Comparison of ENCODE assay signal across 1 cellular context in the genomic region with DNA sequence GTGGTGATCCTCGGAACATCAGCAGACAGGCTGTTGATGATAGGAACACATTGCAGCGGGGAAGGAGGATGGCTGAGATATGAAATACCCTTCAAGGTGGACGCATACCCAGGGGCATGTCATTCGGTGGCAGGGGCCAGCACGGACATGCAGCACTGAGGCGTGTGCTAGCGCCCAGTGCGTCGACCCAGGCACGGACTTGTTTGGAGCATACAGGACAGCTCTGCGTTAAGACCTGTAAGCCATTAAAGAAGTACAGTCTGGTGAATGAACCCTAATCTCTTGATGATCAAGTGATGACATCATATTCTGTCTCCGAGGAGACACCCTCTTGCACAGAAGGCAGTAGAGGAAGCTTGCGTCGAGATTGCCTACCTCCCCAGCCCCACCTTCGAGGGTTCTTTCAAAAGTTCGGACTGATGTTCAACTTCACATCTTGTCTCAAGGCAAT.
A peak's percentile ranks its signal among the peaks of the same experiment; 100 is the strongest.
TF ChIP-seq lines count a peak whose summit lies in the region.

No MANE protein-coding gene starts in this region.

TF ChIP-seq in HepG2, 621 proteins besides CTCF, POLR2A, EP300 and RAD21 (continued from another document):
- TF ChIP-seq, protein P1, sequence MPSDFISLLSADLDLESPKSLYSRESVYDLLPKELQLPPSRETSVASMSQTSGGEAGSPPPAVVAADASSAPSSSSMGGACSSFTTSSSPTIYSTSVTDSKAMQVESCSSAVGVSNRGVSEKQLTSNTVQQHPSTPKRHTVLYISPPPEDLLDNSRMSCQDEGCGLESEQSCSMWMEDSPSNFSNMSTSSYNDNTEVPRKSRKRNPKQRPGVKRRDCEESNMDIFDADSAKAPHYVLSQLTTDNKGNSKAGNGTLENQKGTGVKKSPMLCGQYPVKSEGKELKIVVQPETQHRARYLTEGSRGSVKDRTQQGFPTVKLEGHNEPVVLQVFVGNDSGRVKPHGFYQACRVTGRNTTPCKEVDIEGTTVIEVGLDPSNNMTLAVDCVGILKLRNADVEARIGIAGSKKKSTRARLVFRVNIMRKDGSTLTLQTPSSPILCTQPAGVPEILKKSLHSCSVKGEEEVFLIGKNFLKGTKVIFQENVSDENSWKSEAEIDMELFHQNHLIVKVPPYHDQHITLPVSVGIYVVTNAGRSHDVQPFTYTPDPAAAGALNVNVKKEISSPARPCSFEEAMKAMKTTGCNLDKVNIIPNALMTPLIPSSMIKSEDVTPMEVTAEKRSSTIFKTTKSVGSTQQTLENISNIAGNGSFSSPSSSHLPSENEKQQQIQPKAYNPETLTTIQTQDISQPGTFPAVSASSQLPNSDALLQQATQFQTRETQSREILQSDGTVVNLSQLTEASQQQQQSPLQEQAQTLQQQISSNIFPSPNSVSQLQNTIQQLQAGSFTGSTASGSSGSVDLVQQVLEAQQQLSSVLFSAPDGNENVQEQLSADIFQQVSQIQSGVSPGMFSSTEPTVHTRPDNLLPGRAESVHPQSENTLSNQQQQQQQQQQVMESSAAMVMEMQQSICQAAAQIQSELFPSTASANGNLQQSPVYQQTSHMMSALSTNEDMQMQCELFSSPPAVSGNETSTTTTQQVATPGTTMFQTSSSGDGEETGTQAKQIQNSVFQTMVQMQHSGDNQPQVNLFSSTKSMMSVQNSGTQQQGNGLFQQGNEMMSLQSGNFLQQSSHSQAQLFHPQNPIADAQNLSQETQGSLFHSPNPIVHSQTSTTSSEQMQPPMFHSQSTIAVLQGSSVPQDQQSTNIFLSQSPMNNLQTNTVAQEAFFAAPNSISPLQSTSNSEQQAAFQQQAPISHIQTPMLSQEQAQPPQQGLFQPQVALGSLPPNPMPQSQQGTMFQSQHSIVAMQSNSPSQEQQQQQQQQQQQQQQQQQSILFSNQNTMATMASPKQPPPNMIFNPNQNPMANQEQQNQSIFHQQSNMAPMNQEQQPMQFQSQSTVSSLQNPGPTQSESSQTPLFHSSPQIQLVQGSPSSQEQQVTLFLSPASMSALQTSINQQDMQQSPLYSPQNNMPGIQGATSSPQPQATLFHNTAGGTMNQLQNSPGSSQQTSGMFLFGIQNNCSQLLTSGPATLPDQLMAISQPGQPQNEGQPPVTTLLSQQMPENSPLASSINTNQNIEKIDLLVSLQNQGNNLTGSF (CRISPR knock-in tag; IDR thresholded peaks at IDR 0.05) = no peak
- TF ChIP-seq ZNF263 (CRISPR knock-in tag; IDR thresholded peaks at IDR 0.05) = no peak
- no peak for TF ChIP-seq POLR2AphosphoS5 (IDR thresholded peaks at IDR 0.05; ENCODE audit: low read depth, low read length)
- TF ChIP-seq, protein P2, sequence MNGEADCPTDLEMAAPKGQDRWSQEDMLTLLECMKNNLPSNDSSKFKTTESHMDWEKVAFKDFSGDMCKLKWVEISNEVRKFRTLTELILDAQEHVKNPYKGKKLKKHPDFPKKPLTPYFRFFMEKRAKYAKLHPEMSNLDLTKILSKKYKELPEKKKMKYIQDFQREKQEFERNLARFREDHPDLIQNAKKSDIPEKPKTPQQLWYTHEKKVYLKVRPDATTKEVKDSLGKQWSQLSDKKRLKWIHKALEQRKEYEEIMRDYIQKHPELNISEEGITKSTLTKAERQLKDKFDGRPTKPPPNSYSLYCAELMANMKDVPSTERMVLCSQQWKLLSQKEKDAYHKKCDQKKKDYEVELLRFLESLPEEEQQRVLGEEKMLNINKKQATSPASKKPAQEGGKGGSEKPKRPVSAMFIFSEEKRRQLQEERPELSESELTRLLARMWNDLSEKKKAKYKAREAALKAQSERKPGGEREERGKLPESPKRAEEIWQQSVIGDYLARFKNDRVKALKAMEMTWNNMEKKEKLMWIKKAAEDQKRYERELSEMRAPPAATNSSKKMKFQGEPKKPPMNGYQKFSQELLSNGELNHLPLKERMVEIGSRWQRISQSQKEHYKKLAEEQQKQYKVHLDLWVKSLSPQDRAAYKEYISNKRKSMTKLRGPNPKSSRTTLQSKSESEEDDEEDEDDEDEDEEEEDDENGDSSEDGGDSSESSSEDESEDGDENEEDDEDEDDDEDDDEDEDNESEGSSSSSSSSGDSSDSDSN (CRISPR knock-in tag; IDR thresholded peaks at IDR 0.05) = no peak
- TF ChIP-seq RBM39 (IDR thresholded peaks at IDR 0.05; ENCODE audit: low read depth, low read length, poor library complexity, severe bottlenecking) = no peak
- TF ChIP-seq ZKSCAN8 (CRISPR knock-in tag; IDR thresholded peaks at IDR 0.05; ENCODE audit: borderline replicate concordance) = no peak
- TF ChIP-seq MEIS2 (CRISPR knock-in tag; IDR thresholded peaks at IDR 0.05) = no peak
- peak; percentile 55; the same call in 1 of the 2 replicates for TF ChIP-seq ZBTB38 (CRISPR knock-in tag; IDR thresholded peaks at IDR 0.05)
- TF ChIP-seq ATF7 (IDR thresholded peaks at IDR 0.05) = peak; percentile 78
- TF ChIP-seq ATF7 (CRISPR knock-in tag; IDR thresholded peaks at IDR 0.05) = no peak
- TF ChIP-seq, protein P3, sequence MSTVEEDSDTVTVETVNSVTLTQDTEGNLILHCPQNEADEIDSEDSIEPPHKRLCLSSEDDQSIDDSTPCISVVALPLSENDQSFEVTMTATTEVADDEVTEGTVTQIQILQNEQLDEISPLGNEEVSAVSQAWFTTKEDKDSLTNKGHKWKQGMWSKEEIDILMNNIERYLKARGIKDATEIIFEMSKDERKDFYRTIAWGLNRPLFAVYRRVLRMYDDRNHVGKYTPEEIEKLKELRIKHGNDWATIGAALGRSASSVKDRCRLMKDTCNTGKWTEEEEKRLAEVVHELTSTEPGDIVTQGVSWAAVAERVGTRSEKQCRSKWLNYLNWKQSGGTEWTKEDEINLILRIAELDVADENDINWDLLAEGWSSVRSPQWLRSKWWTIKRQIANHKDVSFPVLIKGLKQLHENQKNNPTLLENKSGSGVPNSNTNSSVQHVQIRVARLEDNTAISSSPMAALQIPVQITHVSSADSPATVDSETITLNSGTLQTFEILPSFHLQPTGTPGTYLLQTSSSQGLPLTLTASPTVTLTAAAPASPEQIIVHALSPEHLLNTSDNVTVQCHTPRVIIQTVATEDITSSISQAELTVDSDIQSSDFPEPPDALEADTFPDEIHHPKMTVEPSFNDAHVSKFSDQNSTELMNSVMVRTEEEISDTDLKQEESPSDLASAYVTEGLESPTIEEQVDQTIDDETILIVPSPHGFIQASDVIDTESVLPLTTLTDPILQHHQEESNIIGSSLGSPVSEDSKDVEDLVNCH (CRISPR knock-in tag; IDR thresholded peaks at IDR 0.05) = no peak
- no peak for TF ChIP-seq ZNF598 (CRISPR knock-in tag; IDR thresholded peaks at IDR 0.05; ENCODE audit: borderline replicate concordance)
- TF ChIP-seq PPARG (CRISPR knock-in tag; conservative IDR thresholded peaks at IDR 0.05) = no peak
- TF ChIP-seq SAFB2 (CRISPR knock-in tag; IDR thresholded peaks at IDR 0.05; ENCODE audit: borderline replicate concordance, low read depth) = no peak
- no peak for TF ChIP-seq ZMYM4 (CRISPR knock-in tag; IDR thresholded peaks at IDR 0.05)
- no peak for TF ChIP-seq ZNF30 (CRISPR knock-in tag; IDR thresholded peaks at IDR 0.05)
- TF ChIP-seq TAF1 (CRISPR knock-in tag; IDR thresholded peaks at IDR 0.05) = peak; percentile 16; the same call in 1 of the 2 replicates
